In the genomic region with DNA sequence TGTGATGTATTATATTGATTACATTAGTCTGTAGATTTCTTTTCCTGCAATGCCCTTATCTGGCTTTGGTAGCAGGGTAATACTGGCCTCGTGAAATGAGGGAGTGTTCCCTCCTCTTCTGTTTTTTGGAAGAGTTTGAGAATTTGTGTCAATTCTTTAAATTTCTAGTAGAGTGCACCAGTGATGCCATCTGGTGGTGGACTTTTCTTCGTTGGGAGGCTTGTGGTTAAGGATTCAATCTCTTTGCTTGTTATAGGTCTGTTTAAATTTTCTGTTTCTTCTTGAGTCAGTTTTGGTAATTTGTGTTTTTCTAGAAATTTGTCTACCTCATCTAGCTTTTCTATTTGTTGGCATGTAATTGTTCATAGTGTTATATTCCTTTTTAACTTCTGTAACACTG, we compare ENCODE assay signal across 9 cellular contexts. TPM values are rescaled to one million over a fixed set of nuclear protein-coding genes. Genes with fewer than 3 reads are reported as not detected.
DNase-seq lines count a peak whose midpoint lies in the region; ATAC-seq and TF ChIP-seq lines count a peak whose summit lies in the region.
"Had no signal": no experiment of that assay in that cellular context is flagged by ENCODE, and none has a peak within 500 bp of the region (broad histone marks: within the 10 kb centered on the region; RNA-seq: fewer than 3 reads in every experiment).

No MANE protein-coding gene starts in this region.

- CTCF ChIA-PET in PC-9 (lab: Charles Lee), result interaction anchor here (0.6 kb wide), 1 partner anchor 459 kb away, joined by 3 read pairs; no protein-coding TSS in a partner anchor

- peak; percentile 63 for TF ChIP-seq CTCF in AG10803 (conservative IDR thresholded peaks at IDR 0.05; ENCODE audit: low read length)
- TF ChIP-seq CTCF in GM12873 (IDR thresholded peaks at IDR 0.05; ENCODE audit: insufficient read depth, low read depth, low read length, missing control alignments), result peak; percentile 61
- TF ChIP-seq CTCF in PC-9 (conservative IDR thresholded peaks at IDR 0.05), result peak; percentile 89
- peak; percentile 33 for TF ChIP-seq CTCF in colonic mucosa (IDR thresholded peaks at IDR 0.05)
- peak; percentile 67 for TF ChIP-seq CTCF in osteoblast (IDR thresholded peaks at IDR 0.05; ENCODE audit: extremely low read depth, low read depth, low read length)

- BruUV-seq in PC-9 (replicated peaks; lab: Mats Ljungman, UMichigan), result no TSS peak

- H3K4me2 ChIP-seq in PC-9 (no peak overlapping the region), osteoblast (ENCODE audit: insufficient read depth, low read length) (no peak overlapping the region)

- H3K27me3 ChIP-seq in PC-9 (ENCODE audit: insufficient read depth, low read depth), result no peaks in the 10 kb centered on the region
- H3K27me3 ChIP-seq in colonic mucosa, result no peaks in the 10 kb centered on the region
- peaks cover 3% of the 10 kb centered on the region for H3K27me3 ChIP-seq in osteoblast (ENCODE audit: insufficient read depth, low read length)

- H4K20me1 ChIP-seq in PC-9 (ENCODE audit: insufficient read depth) (no peaks in the 10 kb centered on the region), osteoblast (ENCODE audit: insufficient read depth, low read length) (no peaks in the 10 kb centered on the region)

- no peaks in the 10 kb centered on the region for H3K4me1 ChIP-seq in PC-9 (replicated peaks; ENCODE audit: insufficient read depth)
- H3K4me1 ChIP-seq in colonic mucosa, result no peaks in the 10 kb centered on the region
- H3K4me1 ChIP-seq in osteoblast (ENCODE audit: insufficient read depth, low read length), result no peaks in the 10 kb centered on the region

- H2AFZ ChIP-seq in PC-9 (no peak overlapping the region), osteoblast (ENCODE audit: low read length) (no peak overlapping the region)

- H3K36me3 ChIP-seq in PC-9 (ENCODE audit: low read depth) (no peaks in the 10 kb centered on the region), colonic mucosa (no peaks in the 10 kb centered on the region), osteoblast (ENCODE audit: insufficient read depth, low read length) (no peaks in the 10 kb centered on the region)

- ATAC-seq in GM18868 (IDR thresholded peaks at IDR 0.05; ENCODE audit: unreplicated experiment) (no peak), GM21529 (IDR thresholded peaks at IDR 0.05; ENCODE audit: unreplicated experiment) (no peak)

- intact Hi-C loops in PC-9 (cut with micrococcal nuclease; ENCODE audit: unreplicated experiment), result loop anchor here (1.0 to 2.0 kb wide), 3 partner anchors 63 to 451 kb away; a partner anchor contains a TSS
- intact Hi-C loops in colonic mucosa (cut with DNase I), result no loop called here

- H3K27ac ChIP-seq in PC-9, result no peak overlapping the region
- H3K27ac ChIP-seq in colonic mucosa, result no peak overlapping the region
- no peak overlapping the region for H3K27ac ChIP-seq in osteoblast (ENCODE audit: low read depth, low read length)

- H3K9me3 ChIP-seq in PC-9 (ENCODE audit: insufficient read depth, low read depth), result no peaks in the 10 kb centered on the region; the same call in 1 of the 2 replicates
- H3K9me3 ChIP-seq in colonic mucosa, result no peaks in the 10 kb centered on the region
- no peaks in the 10 kb centered on the region for H3K9me3 ChIP-seq in osteoblast (ENCODE audit: low read depth, low read length)

- H3K9me2 ChIP-seq in PC-9 (ENCODE audit: insufficient read depth), result no peaks in the 10 kb centered on the region

- no peaks in the 10 kb centered on the region for H3K79me2 ChIP-seq in PC-9 (ENCODE audit: low read depth)
- no peaks in the 10 kb centered on the region for H3K79me2 ChIP-seq in osteoblast (ENCODE audit: insufficient read depth, low read length)

- H3K9ac ChIP-seq in colonic mucosa (ENCODE audit: low read depth in 2 of 2, low read length in 2 of 2), result no peak overlapping the region

- H3K4me3 ChIP-seq in AG10803 (ENCODE audit: low read length) (no peak overlapping the region), PC-9 (no peak overlapping the region), colonic mucosa (no peak overlapping the region), osteoblast (ENCODE audit: insufficient read depth, low read length) (no peak overlapping the region)

- peak; percentile 29 for DNase-seq in AG10803 (ENCODE audit: low read depth)
- DNase-seq in PC-9, result peak in 1 of 2 experiments; percentile 33
- no peak for DNase-seq in colonic mucosa
- DNase-seq in osteoblast (ENCODE audit: insufficient read length, low spot score, missing footprints), result peak; percentile 90
- DNase-seq in cerebellar nuclear complex (lab: John Stamatoyannopoulos, UW), result no peak

- H3F3A ChIP-seq in PC-9 (ENCODE audit: insufficient read depth, low read depth), result peaks cover 21% of the 10 kb centered on the region

- POLR2A ChIA-PET in PC-9 (lab: Charles Lee; ENCODE audit: unreplicated experiment), result no interaction called here

RNA-seq across cellular contexts. Expression of a gene that starts 18.9 kb away (rescaled TPM):
- total RNA-seq in PC-9 (2021), result 5.8 and 7.6 TPM in 2 replicates
- total RNA-seq in colonic mucosa, result 1 to 10 TPM; 3.6 to 4.3 TPM
- total RNA-seq in osteoblast, result 0.36 and 0.59 TPM in 2 replicates

RNA-seq across cellular contexts. Expression of a gene that starts 46.5 kb away (rescaled TPM):
- total RNA-seq in PC-9 (2021) (0.28 TPM in 1 of 2 replicates, not detected in the other), colonic mucosa (under 1 TPM; 0.77 to 0.80 TPM), osteoblast (1.4 TPM in 1 of 2 replicates, not detected in the other)
- total RNA-seq: temporal lobe had no signal

Comparison
In these comparisons a context has a peak if more than half of its experiments do, and no peak if none do; other contexts are left out.
1. DNase-seq: peak in AG10803 (single experiment) and osteoblast (single experiment); none in colonic mucosa (single experiment) and cerebellar nuclear complex (0 of 2).
2. CTCF ChIP-seq: peak in every context shown above with its lines; median percentile 89 in PC-9; 67 in osteoblast; 63 in AG10803; 61 in GM12873; 33 in colonic mucosa.